Comparison of ENCODE assay signal across 8 cellular contexts in genomic region chr1:25795955-25796806, GRCh38. TPM values are rescaled to one million over a fixed set of nuclear protein-coding genes. Genes with fewer than 3 reads are reported as not detected.
DNase-seq lines count a peak whose midpoint lies in the region; ATAC-seq, FAIRE-seq and TF ChIP-seq lines count a peak whose summit lies in the region.

No MANE protein-coding gene starts in this region.

- no peaks in the 10 kb centered on the region for H3K27me3 ChIP-seq in right lobe of liver
- H3K27me3 ChIP-seq in transverse colon: no peaks in the 10 kb centered on the region
- no peaks in the 10 kb centered on the region for H3K27me3 ChIP-seq in adrenal gland

- intact Hi-C loops in right lobe of liver (cut with DNase I): loop anchor here (10.0 kb wide), 1 partner anchor 181 kb away; the partner anchor contains the start of gene MAN1C1 (in 2 of the 2)
- intact Hi-C loops in CD14-positive monocyte (cut with micrococcal nuclease): no loop called here
- intact Hi-C loops in transverse colon (cut with DNase I; ENCODE audit: low total_unique reads): loop anchor here (5.0 kb wide), 1 partner anchor 184 kb away; no protein-coding TSS in a partner anchor
- intact Hi-C loops in adrenal gland (cut with DNase I): loop anchor here (2.0 to 10.0 kb wide), 3 partner anchors 91 to 184 kb away; no protein-coding TSS in a partner anchor

- no peak for TF ChIP-seq POLR2A in right lobe of liver (IDR thresholded peaks at IDR 0.05)
- TF ChIP-seq POLR2A in transverse colon (IDR thresholded peaks at IDR 0.05): no peak
- TF ChIP-seq POLR2A in adrenal gland (IDR thresholded peaks at IDR 0.05): no peak

- H3K9me3 ChIP-seq in right lobe of liver (no peaks in the 10 kb centered on the region), transverse colon (no peaks in the 10 kb centered on the region), adrenal gland (replicated peaks in 1 of 3) (no peaks in the 10 kb centered on the region)

- peak; percentile 53 to 72 (median 70) for ATAC-seq in right lobe of liver

- no peak for TF ChIP-seq EP300 in transverse colon (IDR thresholded peaks at IDR 0.05; ENCODE audit: low read depth)

- H3K4me1 Mint-ChIP-seq in activated T-cell treated with anti-CD3 and anti-CD28 coated beads, Interleukin-2, amount 50 U/mL, for 24 hours (ENCODE audit: low read depth): peaks cover 57% of the 10 kb centered on the region
- H3K4me1 Mint-ChIP-seq in CD14-positive monocyte: peaks cover 23% of the 10 kb centered on the region

- H3K27ac Mint-ChIP-seq in activated T-cell treated with anti-CD3 and anti-CD28 coated beads, Interleukin-2, amount 50 U/mL, for 24 hours: peak overlapping the region; percentile 38
- no peak overlapping the region for H3K27ac Mint-ChIP-seq in CD14-positive monocyte

- H3K36me3 Mint-ChIP-seq in activated T-cell treated with anti-CD3 and anti-CD28 coated beads, Interleukin-2, amount 50 U/mL, for 24 hours (ENCODE audit: low read depth): no peaks in the 10 kb centered on the region
- peaks cover 0 to 3% of the 10 kb centered on the region in 2 donors for H3K36me3 Mint-ChIP-seq in CD14-positive monocyte

- H3K36me3 ChIP-seq in right lobe of liver: no peaks in the 10 kb centered on the region
- no peaks in the 10 kb centered on the region for H3K36me3 ChIP-seq in transverse colon
- H3K36me3 ChIP-seq in adrenal gland (replicated peaks in 1 of 2): no peaks in the 10 kb centered on the region

- 57% methylated on average over 16 of the region's 21 CpGs for WGBS in right lobe of liver (ENCODE audit: insufficient coverage, low coverage, low lambda C conversion rate, missing lambda C conversion rate)
- WGBS in transverse colon (ENCODE audit: low coverage in 1 of 2), 2 donors: 70 to 83% methylated on average over 13 to 21 of the region's 21 CpGs
- WGBS in adrenal gland, 4 donors: 75 to 81% (median 79%) methylated on average over 21 of the region's 21 CpGs

- H3K4me3 ChIP-seq in right lobe of liver (no peak overlapping the region), transverse colon (no peak overlapping the region), adrenal gland (no peak overlapping the region)

- no peak for FAIRE-seq in RCC 7860 (lab: Jason Lieb, UNC)

- H3K27ac ChIP-seq in right lobe of liver (peak overlapping the region in 1 of 3 donors; percentile 54), transverse colon (peak overlapping the region in 1 of 4 donors; percentile 8), adrenal gland (no peak overlapping the region)

- H3K4me1 ChIP-seq in right lobe of liver (peaks cover 0 to 10% (median 0%) of the 10 kb centered on the region in 4 donors), transverse colon (peaks cover 15 to 19% (median 18%) of the 10 kb centered on the region in 4 donors), adrenal gland (replicated peaks in 1 of 2) (peaks cover 0 to 14% of the 10 kb centered on the region in 2 donors)

- no peaks in the 10 kb centered on the region for H3K27me3 Mint-ChIP-seq in activated T-cell treated with anti-CD3 and anti-CD28 coated beads, Interleukin-2, amount 50 U/mL, for 24 hours
- peaks cover 2 to 3% (median 2%) of the 10 kb centered on the region in 3 donors for H3K27me3 Mint-ChIP-seq in CD14-positive monocyte (ENCODE audit: low read depth in 3 of 3)

- peak overlapping the region; percentile 12 for H3K4me3 Mint-ChIP-seq in activated T-cell treated with anti-CD3 and anti-CD28 coated beads, Interleukin-2, amount 50 U/mL, for 24 hours
- peak overlapping the region in 1 of 2 donors; percentile 5 for H3K4me3 Mint-ChIP-seq in CD14-positive monocyte

- H3K9me3 Mint-ChIP-seq in activated T-cell treated with anti-CD3 and anti-CD28 coated beads, Interleukin-2, amount 50 U/mL, for 24 hours: no peaks in the 10 kb centered on the region
- no peaks in the 10 kb centered on the region for H3K9me3 Mint-ChIP-seq in CD14-positive monocyte

- in situ Hi-C loops in transverse colon (cut with MboI; ENCODE audit: low pct_ligation_motif_present in 1 of 4, low pct_unique_long_range_greater_than_20kb in 1 of 4, low sequenced_read_pairs in 3 of 4): loop anchor here (5.0 to 25.0 kb wide), 3 partner anchors 181 to 184 kb away; partner anchors contain the start of gene MAN1C1 (in 3 of the 4)

- DNase-seq in stimulated activated CD4-positive, alpha-beta T cell treated with anti-CD3 and anti-CD28 coated beads, Interleukin-15, amount 100 ng/mL, for 48 hours (ENCODE audit: low read depth in 2 of 2): peak; percentile 27 to 44
- no peak for DNase-seq in stimulated activated CD4-positive, alpha-beta T cell treated with anti-CD3 and anti-CD28 coated beads, Interleukin-2, amount 100 ng/mL, for 48 hours
- no peak for DNase-seq in activated T-cell treated with anti-CD3 and anti-CD28 coated beads, Interleukin-2, amount 50 U/mL, for 24 hours
- DNase-seq in right lobe of liver (peak in 1 of 3 donors; percentile 61), CD14-positive monocyte (ENCODE audit: low spot score) (no peak), RCC 7860 (ENCODE audit: low spot score) (no peak), transverse colon (no peak), adrenal gland (no peak)

- no peak for TF ChIP-seq CTCF in right lobe of liver (IDR thresholded peaks at IDR 0.05)
- TF ChIP-seq CTCF in CD14-positive monocyte (IDR thresholded peaks at IDR 0.05): no peak
- TF ChIP-seq CTCF in transverse colon (IDR thresholded peaks at IDR 0.05): no peak
- TF ChIP-seq CTCF in adrenal gland (IDR thresholded peaks at IDR 0.05): no peak

RNA-seq across cellular contexts. Expression of gene SELENON, which starts 3.8 kb away (rescaled TPM):
- total RNA-seq in right lobe of liver: 10 to 100 TPM; 11.9 to 21.8 (median 17.8) TPM
- 1 to 10 TPM; 1.5 to 3.5 TPM for polyA plus RNA-seq in CD14-positive monocyte
- 10 to 100 TPM; 17.1 to 68.1 (median 24.4) TPM for total RNA-seq in transverse colon
- 100 to 1,000 TPM in 1 of 8 donors, 10 to 100 TPM in 7; 25.1 to 105 (median 75.5) TPM for total RNA-seq in adrenal gland
- 10 to 100 TPM; 35.6 to 75.9 (median 37.7) TPM for polyA plus RNA-seq in adrenal gland

RNA-seq across cellular contexts. Expression of gene MTFR1L, which starts 23.6 kb away (rescaled TPM):
- 10 to 100 TPM; 30.8 to 48.9 (median 43.3) TPM for total RNA-seq in right lobe of liver
- 10 to 100 TPM; 67.3 to 69.9 TPM for polyA plus RNA-seq in CD14-positive monocyte
- total RNA-seq in transverse colon: 100 to 1,000 TPM in 1 of 4 donors, 10 to 100 TPM in 3; 73.2 to 125 (median 93.6) TPM
- 100 to 1,000 TPM; 116 to 285 (median 184) TPM for total RNA-seq in adrenal gland
- polyA plus RNA-seq in adrenal gland: 100 to 1,000 TPM; 157 to 298 (median 284) TPM

Comparison
In these comparisons a context has a peak if more than half of its experiments do, and no peak if none do; other contexts are left out.
1. DNase-seq: peak in stimulated activated CD4-positive, alpha-beta T cell treated with anti-CD3 and anti-CD28 coated beads, Interleukin-15, amount 100 ng/mL, for 48 hours (2 of 2); none in stimulated activated CD4-positive, alpha-beta T cell treated with anti-CD3 and anti-CD28 coated beads, Interleukin-2, amount 100 ng/mL, for 48 hours (0 of 2), activated T-cell treated with anti-CD3 and anti-CD28 coated beads, Interleukin-2, amount 50 U/mL, for 24 hours (single experiment), CD14-positive monocyte (single experiment), RCC 7860 (single experiment), transverse colon (single experiment) and adrenal gland (0 of 7).
2. intact Hi-C loops: an anchor here in right lobe of liver (10.0 kb wide), transverse colon (5.0 kb wide) and adrenal gland (2.0 to 10.0 kb wide); none called in CD14-positive monocyte.